Comparison of ENCODE assay signal across 16 cellular contexts in the genomic region with DNA sequence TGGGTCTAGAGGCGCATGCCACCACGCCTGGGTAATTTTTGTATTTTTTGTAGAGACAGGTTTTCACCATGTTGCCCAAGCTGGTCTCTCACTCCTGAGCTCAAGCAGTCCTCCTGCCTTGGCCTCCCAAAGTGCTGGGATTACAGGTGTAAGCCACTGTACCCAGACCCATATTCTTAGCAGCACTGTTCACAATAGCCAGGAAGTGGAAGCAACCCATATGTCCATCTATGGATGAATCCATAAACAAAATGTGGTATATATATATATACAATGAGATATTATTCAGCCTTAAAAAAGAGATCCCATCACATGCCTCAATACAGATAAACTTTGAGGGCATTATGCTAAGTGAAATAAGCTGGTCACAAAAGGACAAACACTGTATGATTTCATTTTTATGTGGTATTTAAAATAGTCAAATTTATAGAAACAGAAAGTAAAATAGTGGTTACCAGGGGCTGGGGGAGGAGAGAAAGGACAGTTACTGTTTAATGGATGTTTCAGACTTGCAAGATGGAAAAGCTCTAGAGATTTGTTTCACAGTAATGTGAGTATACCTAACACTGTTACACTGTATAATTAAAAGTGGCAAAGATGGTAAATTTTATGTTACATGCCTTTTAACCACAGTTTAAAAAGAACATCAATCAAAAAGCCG. TPM values are rescaled to one million over a fixed set of nuclear protein-coding genes. Genes with fewer than 3 reads are reported as not detected.
A peak's percentile ranks its signal among the peaks of the same experiment; 100 is the strongest.
DNase-seq lines count a peak whose midpoint lies in the region; ATAC-seq lines count a peak whose summit lies in the region.
"Had no signal": no experiment of that assay in that cellular context is flagged by ENCODE, and none has a peak within 500 bp of the region (broad histone marks: within the 10 kb centered on the region; RNA-seq: fewer than 3 reads in every experiment).

No MANE protein-coding gene starts in this region.

- peaks cover 4 to 15% (median 14%) of the 10 kb centered on the region in 3 donors for H3K4me1 Mint-ChIP-seq in naive B cell

- no peak for DNase-seq in naive B cell
- no peak for DNase-seq in left colon
- no peak for DNase-seq in KBM-7
- no peak for DNase-seq in NCI-H510A (lab: John Stamatoyannopoulos, UW)
- DNase-seq: activated CD4-positive, alpha-beta T cell treated with anti-CD3 and anti-CD28 coated beads, Interleukin-2, amount 50 U/mL, for 4 hours; activated gamma-delta T cell; brain microvascular endothelial cell; DMS79; mammary epithelial cell; NCI-H146; NCI-H524 treated with DMSO at 0.1 percent for 48 hours; RPMI8226 had no signal

- H3K36me3 Mint-ChIP-seq in naive B cell: peaks cover 32 to 43% of the 10 kb centered on the region in 2 donors

- peak overlapping the region in 1 of 8 donors; percentile 11 for H3K4me3 Mint-ChIP-seq in naive B cell

- no peaks in the 10 kb centered on the region for H3K27me3 Mint-ChIP-seq in naive B cell

- ATAC-seq in GM18858 (IDR thresholded peaks at IDR 0.05; ENCODE audit: unreplicated experiment): peak; percentile 57
- ATAC-seq in GM21619 (IDR thresholded peaks at IDR 0.05; ENCODE audit: unreplicated experiment): peak; percentile 79
- ATAC-seq in HG03432 (IDR thresholded peaks at IDR 0.05; ENCODE audit: unreplicated experiment): peak; percentile 72
- peak in 1 of 2 donors; percentile 33 for ATAC-seq in naive B cell (ENCODE audit: low read depth in 2 of 2)
- ATAC-seq in left colon: no peak
- ATAC-seq: K562 had no signal

- in situ Hi-C loops in KBM-7 (cut with MboI; ENCODE audit: low pct_unique_long_range_greater_than_20kb, low sequenced_read_pairs): no loop called here

- no peaks in the 10 kb centered on the region for H3K9me3 Mint-ChIP-seq in naive B cell

- intact Hi-C loops in left colon (cut with DNase I, micrococcal nuclease): no loop called here

- H3K27ac Mint-ChIP-seq in naive B cell: peak overlapping the region in 5 of 6 donors; percentile 18 to 97 (median 88)

RNA-seq across cellular contexts. Expression of gene GRAMD1C, which starts 35.7 kb away (rescaled TPM):
- polyA plus RNA-seq in naive B cell (ENCODE audit: low read depth in 6 of 6): 1 to 10 TPM; 1.8 to 7.4 (median 4.2) TPM
- 10 to 100 TPM in 1 of 2 donors, 1 to 10 TPM in 1; 8.2 to 16.1 TPM for total RNA-seq in left colon
- total RNA-seq: K562 had no signal
- polyA plus RNA-seq: K562 had no signal

RNA-seq across cellular contexts. Expression of gene ATP6V1A, which starts 56.1 kb away (rescaled TPM):
- 10 to 100 TPM; 42.2 to 55.1 (median 52.2) TPM for polyA plus RNA-seq in naive B cell (ENCODE audit: low read depth in 6 of 6)
- 10 to 100 TPM; 70.6 to 78.1 TPM for total RNA-seq in left colon

RNA-seq across cellular contexts. Expression of gene NAA50, which starts 56.9 kb away (rescaled TPM):
- 100 to 1,000 TPM in 1 of 6 donors, 10 to 100 TPM in 5; 65.5 to 103 (median 87.5) TPM for polyA plus RNA-seq in naive B cell (ENCODE audit: low read depth in 6 of 6)
- 10 to 100 TPM; 89.8 to 96.0 TPM for total RNA-seq in left colon
